Comparison of ENCODE assay signal across 1 cellular context in genomic region chr6:138692058-138692977, GRCh38.
TF ChIP-seq lines count a peak whose summit lies in the region.

No MANE protein-coding gene starts in this region.

TF ChIP-seq in HepG2, 621 proteins besides CTCF, POLR2A, EP300 and RAD21 (continued from another document and continues in another):
- TF ChIP-seq KIAA2018 (CRISPR knock-in tag; IDR thresholded peaks at IDR 0.05; ENCODE audit: borderline replicate concordance) (no peak), ZBED4 (CRISPR knock-in tag; IDR thresholded peaks at IDR 0.05; ENCODE audit: borderline replicate concordance) (peak; percentile 62; the same call in 1 of the 2 replicates), MTERF4 (CRISPR knock-in tag; IDR thresholded peaks at IDR 0.05) (peak; percentile 81; the same call in 1 of the 2 replicates), TSC22D2 (CRISPR knock-in tag; IDR thresholded peaks at IDR 0.05; ENCODE audit: borderline replicate concordance) (peak; percentile 26; the same call in 1 of the 2 replicates), ZNF263 (CRISPR knock-in tag; IDR thresholded peaks at IDR 0.05) (no peak), ZNF556 (CRISPR knock-in tag; IDR thresholded peaks at IDR 0.05; ENCODE audit: borderline replicate concordance) (peak; percentile 55; the same call in 1 of the 2 replicates), LRRFIP1 (CRISPR knock-in tag; conservative IDR thresholded peaks at IDR 0.05) (no peak), ZNF350 (CRISPR knock-in tag; IDR thresholded peaks at IDR 0.05; ENCODE audit: borderline replicate concordance, low read depth) (no peak; the same call in 1 of the 2 replicates), ZNF720 (CRISPR knock-in tag; IDR thresholded peaks at IDR 0.05) (no peak), TIGD3 (CRISPR knock-in tag; IDR thresholded peaks at IDR 0.05; ENCODE audit: borderline replicate concordance) (no peak), KDM4B (CRISPR knock-in tag; IDR thresholded peaks at IDR 0.05) (no peak), TCF12 (IDR thresholded peaks at IDR 0.05) (no peak), TCF12 (CRISPR knock-in tag; IDR thresholded peaks at IDR 0.05) (no peak; the same call in 1 of the 2 replicates), KLF15 (CRISPR knock-in tag; IDR thresholded peaks at IDR 0.05; ENCODE audit: borderline replicate concordance) (no peak), ATRX (CRISPR knock-in tag; IDR thresholded peaks at IDR 0.05; ENCODE audit: borderline replicate concordance) (no peak), SRF (IDR thresholded peaks at IDR 0.05; ENCODE audit: low read depth, low read length) (no peak), ZBTB46 (CRISPR knock-in tag; IDR thresholded peaks at IDR 0.05; ENCODE audit: borderline replicate concordance) (no peak), MTF2 (CRISPR knock-in tag; IDR thresholded peaks at IDR 0.05; ENCODE audit: borderline replicate concordance) (no peak; the same call in 1 of the 2 replicates), WIZ (CRISPR knock-in tag; IDR thresholded peaks at IDR 0.05) (no peak), ZNF790 (CRISPR knock-in tag; IDR thresholded peaks at IDR 0.05; ENCODE audit: borderline replicate concordance) (peak; percentile 44; the same call in 1 of the 2 replicates), ZNF274 (CRISPR knock-in tag; IDR thresholded peaks at IDR 0.05) (no peak), NFAT5 (CRISPR knock-in tag; IDR thresholded peaks at IDR 0.05) (no peak), MYC (CRISPR knock-in tag; IDR thresholded peaks at IDR 0.05; ENCODE audit: borderline replicate concordance) (no peak), ZNF124 (CRISPR knock-in tag; IDR thresholded peaks at IDR 0.05) (no peak), SIX1 (CRISPR knock-in tag; IDR thresholded peaks at IDR 0.05; ENCODE audit: borderline replicate concordance) (no peak), ZNF800 (CRISPR knock-in tag; IDR thresholded peaks at IDR 0.05) (no peak)
